ENCODE assay signal across 19 cellular contexts in genomic region chr17:13825526-13826040, GRCh38.
"Had no signal": no experiment of that assay in that cellular context is flagged by ENCODE, and none has a peak within 500 bp of the region (broad histone marks: within the 10 kb centered on the region; RNA-seq: fewer than 3 reads in every experiment).

No MANE protein-coding gene starts in this region.

- H3K9me3 ChIP-seq: thoracic aorta, transverse colon had no signal

- H3K4me3 Mint-ChIP-seq: dendritic cell treated with granulocyte-macrophage colony-stimulating factor and Interleukin-4, amounts not matched to agents 40 ng/mL and 50 ng/mL, for 4 days; natural killer cell; neural crest cell had no signal

- H3K27ac Mint-ChIP-seq: dendritic cell treated with granulocyte-macrophage colony-stimulating factor and Interleukin-4, amounts not matched to agents 40 ng/mL and 50 ng/mL, for 4 days; natural killer cell had no signal

- H3K27me3 Mint-ChIP-seq: dendritic cell treated with granulocyte-macrophage colony-stimulating factor and Interleukin-4, amounts not matched to agents 40 ng/mL and 50 ng/mL, for 4 days had no signal

- H3K4me1 ChIP-seq: heart right ventricle, stomach, transverse colon had no signal

- H3K4me1 Mint-ChIP-seq: natural killer cell, neural crest cell had no signal

- H3K27ac ChIP-seq: heart right ventricle, skin epidermis, stomach, thoracic aorta, transverse colon had no signal

- H3K36me3 ChIP-seq: heart right ventricle, stomach, thoracic aorta, transverse colon had no signal

- DNase-seq: heart right ventricle; hypothalamus; kidney glomerular epithelial cell; mammary epithelial cell; natural killer cell; posterior cingulate gyrus; stimulated activated CD4-positive, alpha-beta T cell treated with anti-CD3 and anti-CD28 coated beads, Interleukin-2, amount 100 ng/mL, for 24 hours; stimulated activated naive CD4-positive, alpha-beta T cell; stomach; substantia nigra; transverse colon had no signal

- FAIRE-seq: colon, endothelial cell of umbilical vein, frontal cortex, islet of Langerhans had no signal

- H3K36me3 Mint-ChIP-seq: natural killer cell had no signal

- H3K27me3 ChIP-seq: heart right ventricle, stomach, transverse colon had no signal

- H3K4me3 ChIP-seq: heart right ventricle, skin epidermis, stomach, thoracic aorta, transverse colon had no signal
